ENCODE assay signal across 10 cellular contexts in the genomic region with DNA sequence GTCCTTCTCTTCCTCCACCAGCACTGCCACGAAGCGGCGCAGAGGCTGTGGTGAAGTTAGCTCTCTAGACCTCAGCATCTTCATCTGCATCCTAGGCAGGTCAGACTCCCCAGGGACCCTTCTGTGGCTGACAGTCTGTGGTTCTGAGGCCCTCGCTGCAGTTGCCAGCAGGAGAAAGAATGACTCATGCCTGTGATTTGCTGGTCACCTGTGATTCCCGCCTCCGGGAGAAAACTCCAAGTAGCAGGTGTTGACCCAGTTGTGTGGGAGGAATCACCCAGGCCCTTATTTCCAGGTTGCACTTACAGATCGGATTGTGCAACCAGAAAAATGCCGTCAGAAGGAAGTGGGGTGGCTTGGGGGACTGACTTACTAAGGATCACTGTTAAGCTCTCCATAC.
DNase-seq lines count a peak whose midpoint lies in the region; ATAC-seq, FAIRE-seq and TF ChIP-seq lines count a peak whose summit lies in the region.
"Had no signal": no experiment of that assay in that cellular context is flagged by ENCODE, and none has a peak within 500 bp of the region (broad histone marks: within the 10 kb centered on the region; RNA-seq: fewer than 3 reads in every experiment).

No MANE protein-coding gene starts in this region.

- no peaks in the 10 kb centered on the region for H3K9me3 ChIP-seq in BLaER1
- no peaks in the 10 kb centered on the region for H3K9me3 ChIP-seq in body of pancreas
- H3K9me3 ChIP-seq in esophagus squamous epithelium, result no peaks in the 10 kb centered on the region

- H3K27ac ChIP-seq in BLaER1 (no peak overlapping the region), body of pancreas (peak overlapping the region; percentile 56 to 82 (median 66)), esophagus squamous epithelium (no peak overlapping the region)

- no peaks in the 10 kb centered on the region for H3K27me3 ChIP-seq in BLaER1
- no peaks in the 10 kb centered on the region for H3K27me3 ChIP-seq in body of pancreas
- no peaks in the 10 kb centered on the region for H3K27me3 ChIP-seq in esophagus squamous epithelium

- peak overlapping the region; percentile 23; the same call in 1 of the 2 replicates for H3K9ac ChIP-seq in BLaER1

- H3K36me3 ChIP-seq in BLaER1 (no peaks in the 10 kb centered on the region), body of pancreas (replicated peaks in 1 of 2; ENCODE audit: insufficient read depth in 1 of 2, low read depth in 2 of 2) (no peaks in the 10 kb centered on the region), esophagus squamous epithelium (no peaks in the 10 kb centered on the region)

- peak; percentile 56 for DNase-seq in GM19239 (ENCODE audit: insufficient read length, low spot score)
- DNase-seq in body of pancreas, result peak; percentile 76 to 91 (median 89)
- DNase-seq in H54 (ENCODE audit: insufficient read length, low spot score), result no peak
- DNase-seq in esophagus squamous epithelium (lab: John Stamatoyannopoulos, UW), result no peak
- no peak for DNase-seq in activated gamma-delta T cell treated with Interleukin-2 at 50 U/mL for 16 hours
- no peak for DNase-seq in amniotic stem cell (lab: John Stamatoyannopoulos, UW)
- DNase-seq: activated effector memory CD4-positive, alpha-beta T cell treated with anti-CD3 and anti-CD28 coated beads, Interleukin-2, amount 50 U/mL, for 16 hours; NCI-H187 had no signal

- ATAC-seq in HG03135 (IDR thresholded peaks at IDR 0.05; ENCODE audit: unreplicated experiment) (peak; percentile 66), body of pancreas (peak; percentile 92)

- H4K20me1 ChIP-seq in BLaER1, result no peaks in the 10 kb centered on the region

- H3K4me2 ChIP-seq in BLaER1, result peak overlapping the region; percentile 54

- WGBS in body of pancreas, 2 donors, result 59 to 67% methylated on average over 7 to 8 of the region's 8 CpGs
- WGBS in esophagus squamous epithelium, 2 donors, result 49 to 88% methylated on average over 5 to 8 of the region's 8 CpGs

- intact Hi-C loops in body of pancreas (cut with DNase I), result no loop called here
- intact Hi-C loops in esophagus squamous epithelium (cut with DNase I), result loop anchor here (5.0 kb wide), 1 partner anchor 190 kb away; no protein-coding TSS in a partner anchor

- TF ChIP-seq CTCF in body of pancreas (IDR thresholded peaks at IDR 0.05) (peak in 1 of 7 experiments; percentile 8), esophagus squamous epithelium (IDR thresholded peaks at IDR 0.05) (no peak)

- FAIRE-seq in GM19239 (lab: Jason Lieb, UNC) (peak; percentile 77), H54 (lab: Jason Lieb, UNC) (no peak)

- peak in 1 of 3 donors; percentile 15 for TF ChIP-seq POLR2A in body of pancreas (IDR thresholded peaks at IDR 0.05)
- no peak for TF ChIP-seq POLR2A in H54 (IDR thresholded peaks at IDR 0.05; ENCODE audit: low read depth, low read length)
- no peak for TF ChIP-seq POLR2A in esophagus squamous epithelium (IDR thresholded peaks at IDR 0.05)

- H3K4me3 ChIP-seq in BLaER1, result no peak overlapping the region
- H3K4me3 ChIP-seq in body of pancreas, result no peak overlapping the region
- H3K4me3 ChIP-seq in esophagus squamous epithelium, result no peak overlapping the region

- H3K4me1 ChIP-seq in BLaER1 (peaks cover 37% of the 10 kb centered on the region), body of pancreas (peaks cover 22% of the 10 kb centered on the region), esophagus squamous epithelium (peaks cover 0 to 6% (median 0%) of the 10 kb centered on the region in 3 donors)

Comparison
In these comparisons a context has a peak if more than half of its experiments do, and no peak if none do; other contexts are left out.
1. H3K27ac ChIP-seq: peak in body of pancreas (4 of 4); none in BLaER1 (single experiment) and esophagus squamous epithelium (0 of 4).
2. DNase-seq: peak in GM19239 (single experiment) and body of pancreas (4 of 4); none in H54 (single experiment), esophagus squamous epithelium (single experiment), activated gamma-delta T cell treated with Interleukin-2 at 50 U/mL for 16 hours (single experiment) and amniotic stem cell (single experiment).